16 cellular contexts compared by ENCODE assay signal in genomic region chr10:73407495-73407894, GRCh38. TPM values are rescaled to one million over a fixed set of nuclear protein-coding genes. Genes with fewer than 3 reads are reported as not detected.
A peak's percentile ranks its signal among the peaks of the same experiment; 100 is the strongest.
DNase-seq lines count a peak whose midpoint lies in the region; ATAC-seq, FAIRE-seq and TF ChIP-seq lines count a peak whose summit lies in the region.
"Had no signal": no experiment of that assay in that cellular context is flagged by ENCODE, and none has a peak within 500 bp of the region (broad histone marks: within the 10 kb centered on the region; RNA-seq: fewer than 3 reads in every experiment).

No MANE protein-coding gene starts in this region.

- TF ChIP-seq EP300 in K562 (IDR thresholded peaks at IDR 0.05; ENCODE audit: low read length), result no peak

- H3K9me3 Mint-ChIP-seq in GM23338, result no peaks in the 10 kb centered on the region
- H3K9me3 Mint-ChIP-seq: CD8-positive, alpha-beta T cell had no signal

- DNase-seq in GM23338 (ENCODE audit: low spot score) (no peak), Karpas-422 (peak; percentile 49), K562 (ENCODE audit: extremely low read depth in 1 of 4, low spot score in 3 of 4) (no peak), osteoblast (ENCODE audit: insufficient read length, low spot score, missing footprints) (peak; percentile 29)
- DNase-seq in activated naive CD4-positive, alpha-beta T cell treated with Interleukin-2 at 50 U/mL for 16 hours, result no peak
- DNase-seq in stimulated activated CD8-positive, alpha-beta memory T cell treated with anti-CD3 and anti-CD28 coated beads, Interleukin-4, amount 100 ng/mL, for 48 hours, result no peak
- DNase-seq: CD8-positive, alpha-beta T cell; COR-L47; DMS79; GOT3; H9 had no signal

- no peak for FAIRE-seq in K562 (lab: Jason Lieb, UNC)
- FAIRE-seq: GM12891 had no signal

- H3K79me2 ChIP-seq in GM23338 (replicated peaks; ENCODE audit: insufficient read depth), result peaks cover 100% of the 10 kb centered on the region
- peaks cover 100% of the 10 kb centered on the region for H3K79me2 ChIP-seq in Karpas-422 (ENCODE audit: low read length)
- peaks cover 97% of the 10 kb centered on the region for H3K79me2 ChIP-seq in K562 (ENCODE audit: control insufficient read depth, insufficient read depth, low read length)
- peaks cover 98% of the 10 kb centered on the region for H3K79me2 ChIP-seq in osteoblast (ENCODE audit: insufficient read depth, low read length)

- no peak for TF ChIP-seq CTCF in GM23338 (conservative IDR thresholded peaks at IDR 0.05; ENCODE audit: low read depth in 2 of 2)
- TF ChIP-seq CTCF in K562 (IDR thresholded peaks at IDR 0.05 in 2 of 3, conservative IDR thresholded peaks at IDR 0.05 in 1 of 3; ENCODE audit: insufficient read depth in 2 of 3, low read depth in 1 of 3, low read length in 3 of 3), result no peak
- no peak for TF ChIP-seq CTCF in osteoblast (IDR thresholded peaks at IDR 0.05; ENCODE audit: extremely low read depth, low read depth, low read length)

- TF ChIP-seq RAD21 in K562 (CRISPR knock-in tag; conservative IDR thresholded peaks at IDR 0.05 in 1 of 2, IDR thresholded peaks at IDR 0.05 in 1 of 2), result no peak

- peaks cover 5% of the 10 kb centered on the region for H3K27me3 Mint-ChIP-seq in GM23338 (ENCODE audit: insufficient read depth, low read depth, poor library complexity)

- no peak overlapping the region for H3K27ac Mint-ChIP-seq in GM23338

- ATAC-seq in GM23338 (no peak), K562 (no peak), HG03342 (IDR thresholded peaks at IDR 0.05; ENCODE audit: unreplicated experiment) (no peak)
- ATAC-seq: CD8-positive, alpha-beta T cell had no signal

- CTCF ChIA-PET in K562 (lab: Yijun Ruan, JAX; ENCODE audit: low intra/inter-chr PET ratio), result no interaction called here

- BruUV-seq in K562 (replicated peaks; lab: Mats Ljungman, UMichigan), result no TSS peak

- WGBS in K562 (ENCODE audit: insufficient coverage, low coverage, missing lambda C conversion rate), result 44% methylated on average over 1 of the region's 1 CpG

- H3K36me3 Mint-ChIP-seq in GM23338 (ENCODE audit: low read depth), result peaks cover 9% of the 10 kb centered on the region; the same call in 2 of the 3 replicates

- H3K9me2 ChIP-seq in GM23338 (ENCODE audit: insufficient read depth) (peaks cover 3% of the 10 kb centered on the region; the same call in 1 of the 2 replicates), Karpas-422 (replicated peaks; ENCODE audit: insufficient read depth, low read length) (no peaks in the 10 kb centered on the region)

- no peaks in the 10 kb centered on the region for H3K9me1 ChIP-seq in K562 (ENCODE audit: control insufficient read depth, insufficient read depth, low read length)

- no peak overlapping the region for H3K4me3 ChIP-seq in GM23338
- H3K4me3 ChIP-seq in Karpas-422 (ENCODE audit: low read length), result no peak overlapping the region
- H3K4me3 ChIP-seq in K562, result no peak overlapping the region
- no peak overlapping the region for H3K4me3 ChIP-seq in osteoblast (ENCODE audit: insufficient read depth, low read length)

- no peak for TF ChIP-seq POLR2A in K562 (conservative IDR thresholded peaks at IDR 0.05)

- H3K4me1 Mint-ChIP-seq in GM23338, result peaks cover 13% of the 10 kb centered on the region; the same call in 2 of the 3 replicates

- H3K36me3 ChIP-seq in GM23338 (ENCODE audit: insufficient read depth), result no peaks in the 10 kb centered on the region
- no peaks in the 10 kb centered on the region; the same call in 1 of the 2 replicates for H3K36me3 ChIP-seq in Karpas-422 (ENCODE audit: insufficient read depth, low read length)
- H3K36me3 ChIP-seq in K562 (ENCODE audit: control insufficient read depth, insufficient read depth, low read length), result peaks cover 13% of the 10 kb centered on the region; the same call in 2 of the 3 replicates
- no peaks in the 10 kb centered on the region for H3K36me3 ChIP-seq in osteoblast (ENCODE audit: insufficient read depth, low read length)

- POLR2A ChIA-PET in K562 (lab: Yijun Ruan, JAX), result interaction anchor here (0.6 to 2.0 kb wide), 6 partner anchors 17 to 762 kb away, joined by 3 to 5 read pairs (median 4); partner anchors contain the start of gene DNAJC9

- H3K4me2 ChIP-seq in GM23338, result no peak overlapping the region
- no peak overlapping the region for H3K4me2 ChIP-seq in Karpas-422 (ENCODE audit: low read depth, low read length, poor library complexity, severe bottlenecking)
- no peak overlapping the region for H3K4me2 ChIP-seq in K562 (ENCODE audit: insufficient read depth, low read length)
- H3K4me2 ChIP-seq in osteoblast (ENCODE audit: insufficient read depth, low read length), result no peak overlapping the region
- H3K4me2 ChIP-seq: KMS-11 had no signal

- no peaks in the 10 kb centered on the region; the same call in none of the 2 replicates for H4K20me1 ChIP-seq in GM23338 (replicated peaks; ENCODE audit: insufficient read depth)
- H4K20me1 ChIP-seq in Karpas-422 (ENCODE audit: insufficient read depth, low read depth, low read length), result peaks cover 5% of the 10 kb centered on the region; the same call in 1 of the 2 replicates
- peaks cover 18% of the 10 kb centered on the region for H4K20me1 ChIP-seq in K562 (replicated peaks; ENCODE audit: control insufficient read depth, insufficient read depth, low read length)
- H4K20me1 ChIP-seq in osteoblast (ENCODE audit: insufficient read depth, low read length), result peaks cover 64% of the 10 kb centered on the region

- H3K4me1 ChIP-seq in GM23338 (ENCODE audit: insufficient read depth), result peaks cover 10% of the 10 kb centered on the region
- H3K4me1 ChIP-seq in Karpas-422 (ENCODE audit: low read length), result peaks cover 70% of the 10 kb centered on the region
- H3K4me1 ChIP-seq in K562 (replicated peaks in 1 of 2; ENCODE audit: control insufficient read depth in 2 of 2, insufficient read depth in 2 of 2, low read length in 2 of 2), result peaks cover 17 to 22% of the 10 kb centered on the region in 2 experiments
- peaks cover 16% of the 10 kb centered on the region for H3K4me1 ChIP-seq in osteoblast (ENCODE audit: insufficient read depth, low read length)

- H3K9me3 ChIP-seq in Karpas-422 (ENCODE audit: low read length) (no peaks in the 10 kb centered on the region), K562 (replicated peaks; ENCODE audit: control insufficient read depth, insufficient read depth, low read depth, low read length) (no peaks in the 10 kb centered on the region), osteoblast (ENCODE audit: low read depth, low read length) (no peaks in the 10 kb centered on the region)

- H2AFZ ChIP-seq in GM23338, result no peak overlapping the region
- no peak overlapping the region for H2AFZ ChIP-seq in Karpas-422 (ENCODE audit: low read length)
- H2AFZ ChIP-seq in K562 (ENCODE audit: low read depth, low read length), result no peak overlapping the region
- no peak overlapping the region for H2AFZ ChIP-seq in osteoblast (ENCODE audit: low read length)

- intact Hi-C loops in K562 (cut with micrococcal nuclease), result loop anchor here (10.0 kb wide), 1 partner anchor 237 kb away; the partner anchor contains the start of gene MYOZ1

- H3K27me3 ChIP-seq in GM23338 (ENCODE audit: insufficient read depth) (no peaks in the 10 kb centered on the region), Karpas-422 (ENCODE audit: low read length) (no peaks in the 10 kb centered on the region), K562 (ENCODE audit: control insufficient read depth in 2 of 2, insufficient read depth in 2 of 2, low read length in 2 of 2) (no peaks in the 10 kb centered on the region), osteoblast (ENCODE audit: insufficient read depth, low read length) (no peaks in the 10 kb centered on the region)

- no peak overlapping the region for H3K9ac ChIP-seq in Karpas-422 (ENCODE audit: low read length)
- no peak overlapping the region for H3K9ac ChIP-seq in K562 (ENCODE audit: insufficient read depth in 1 of 2, low read depth in 2 of 2, low read length in 2 of 2)
- H3K9ac ChIP-seq: KMS-11 had no signal

- in situ Hi-C loops in K562 (cut with MboI), result no loop called here

- H3K27ac ChIP-seq in GM23338 (ENCODE audit: low read depth) (no peak overlapping the region), Karpas-422 (ENCODE audit: low read length) (no peak overlapping the region), K562 (ENCODE audit: extremely low read depth, low read depth, low read length) (no peak overlapping the region), osteoblast (ENCODE audit: low read depth, low read length) (no peak overlapping the region)
- H3K27ac ChIP-seq: HL-60, KMS-11 had no signal

- no peaks in the 10 kb centered on the region for H3F3A ChIP-seq in GM23338 (replicated peaks; ENCODE audit: low read depth)

- H3K4me3 Mint-ChIP-seq in GM23338, result no peak overlapping the region
- H3K4me3 Mint-ChIP-seq: CD14-positive monocyte; CD8-positive, alpha-beta T cell; H9 had no signal

RNA-seq across cellular contexts. Expression of gene ANXA7, which starts 6.4 kb away (rescaled TPM):
- 63.7 and 71.4 TPM in 2 replicates for total RNA-seq in GM23338 (2014; rRNA removed; shearing (Covaris generic))
- polyA plus RNA-seq in GM23338 (2016; fragmentation: Nextera tagmentation; extraction: Ambion mirVana) (77.6 and 80.1 TPM in 2 replicates), K562 (2011; rRNA removed) (130 TPM in 2 replicates), K562 (2014; fragmentation: Illumina TruSeq; extraction: Trizol) (133 and 150 TPM in 2 replicates), K562 (2014; fragmentation: Nextera tagmentation; extraction: Ambion mirVana) (100 to 1,000 TPM in 1 of 2 experiments, 10 to 100 TPM in 1; 86.4 to 122 TPM), K562 (2014; rRNA removed) (97.1 and 107 TPM in 2 replicates)
- total RNA-seq in Karpas-422 (2014; rRNA removed; shearing (Covaris generic); ENCODE audit: low replicate concordance), result 56.2 and 90.9 TPM in 2 replicates
- 64.3 and 71.3 TPM in 2 replicates for total RNA-seq in K562 (2011; cell fraction: chromatin; rRNA removed; ENCODE audit: low replicate concordance)
- 44.9 and 47.4 TPM in 2 replicates for total RNA-seq in K562 (2011; cell fraction: nucleolus; rRNA removed)
- 53.4 and 64.1 TPM in 2 replicates for total RNA-seq in K562 (2011; cell fraction: nucleoplasm; rRNA removed)
- total RNA-seq in K562 (2014; rRNA removed) (79.8 and 81.6 TPM in 2 replicates), K562 (2014; rRNA removed; fragmentation: Illumina TruSeq; extraction: Trizol) (137 and 145 TPM in 2 replicates), K562 (2015; rRNA removed; fragmentation: Illumina TruSeq; extraction: Trizol) (109 and 118 TPM in 2 replicates), K562 (2021) (157 and 158 TPM in 2 replicates), osteoblast (143 and 158 TPM in 2 replicates)
- 86.8 and 107 TPM in 2 replicates for polyA plus RNA-seq in K562 (2011; cell fraction: cytosol; rRNA removed)
- 61.5 and 74.3 TPM in 2 replicates for polyA plus RNA-seq in K562 (2011; cell fraction: nucleus; rRNA removed)
- polyA plus RNA-seq in K562 (2012), result 113 and 129 TPM in 2 replicates
- 122 and 135 TPM in 2 replicates for polyA minus RNA-seq in K562 (2011; rRNA and poly(A)+ RNA removed)
- 65.9 and 97.0 TPM in 2 replicates for polyA minus RNA-seq in K562 (2011; cell fraction: cytosol; rRNA and poly(A)+ RNA removed)
- polyA minus RNA-seq in K562 (2011; cell fraction: nucleus; rRNA and poly(A)+ RNA removed), result 29.2 and 41.3 TPM in 2 replicates

RNA-seq across cellular contexts. Expression of gene MSS51, which starts 25.9 kb away (rescaled TPM):
- 3.9 and 5.1 TPM in 2 replicates for total RNA-seq in GM23338 (2014; rRNA removed; shearing (Covaris generic))
- polyA plus RNA-seq in GM23338 (2016; fragmentation: Nextera tagmentation; extraction: Ambion mirVana) (1.1 and 1.9 TPM in 2 replicates), K562 (2011; rRNA removed) (1.8 and 2.6 TPM in 2 replicates), K562 (2014; fragmentation: Illumina TruSeq; extraction: Trizol) (0.71 and 1.1 TPM in 2 replicates), K562 (2014; fragmentation: Nextera tagmentation; extraction: Ambion mirVana) (under 1 TPM; 0.28 to 0.49 TPM), K562 (2014; rRNA removed) (1.2 and 1.5 TPM in 2 replicates)
- total RNA-seq in Karpas-422 (2014; rRNA removed; shearing (Covaris generic); ENCODE audit: low replicate concordance), result 2.7 and 5.7 TPM in 2 replicates
- 15.0 and 16.0 TPM in 2 replicates for total RNA-seq in K562 (2011; cell fraction: chromatin; rRNA removed; ENCODE audit: low replicate concordance)
- total RNA-seq in K562 (2011; cell fraction: nucleolus; rRNA removed), result 6.0 and 6.4 TPM in 2 replicates
- total RNA-seq in K562 (2011; cell fraction: nucleoplasm; rRNA removed), result 9.8 and 12.7 TPM in 2 replicates
- total RNA-seq in K562 (2014; rRNA removed) (0.77 and 0.90 TPM in 2 replicates), K562 (2014; rRNA removed; fragmentation: Illumina TruSeq; extraction: Trizol) (0.89 and 1.3 TPM in 2 replicates), K562 (2015; rRNA removed; fragmentation: Illumina TruSeq; extraction: Trizol) (1.2 TPM in 2 replicates), K562 (2021) (1.1 and 1.3 TPM in 2 replicates), osteoblast (2.2 and 2.4 TPM in 2 replicates)
- 0.75 and 2.0 TPM in 2 replicates for polyA plus RNA-seq in K562 (2011; cell fraction: cytosol; rRNA removed)
- 8.3 and 11.0 TPM in 2 replicates for polyA plus RNA-seq in K562 (2011; cell fraction: nucleus; rRNA removed)
- 0.57 and 1.9 TPM in 2 replicates for polyA plus RNA-seq in K562 (2012)
- polyA minus RNA-seq in K562 (2011; rRNA and poly(A)+ RNA removed), result 1.3 and 2.5 TPM in 2 replicates
- polyA minus RNA-seq in K562 (2011; cell fraction: cytosol; rRNA and poly(A)+ RNA removed), result 0.76 and 1.5 TPM in 2 replicates
- 2.6 and 5.2 TPM in 2 replicates for polyA minus RNA-seq in K562 (2011; cell fraction: nucleus; rRNA and poly(A)+ RNA removed)
- polyA plus RNA-seq: CD14-positive monocyte had no signal

RNA-seq across cellular contexts. Expression of gene CFAP70, which starts 48.8 kb away (rescaled TPM):
- 0.08 and 0.17 TPM in 2 replicates for total RNA-seq in GM23338 (2014; rRNA removed; shearing (Covaris generic))
- polyA plus RNA-seq in GM23338 (2016; fragmentation: Nextera tagmentation; extraction: Ambion mirVana), result 0.24 and 0.87 TPM in 2 replicates
- 14.2 and 14.4 TPM in 2 replicates for total RNA-seq in Karpas-422 (2014; rRNA removed; shearing (Covaris generic); ENCODE audit: low replicate concordance)
- 1.5 and 4.2 TPM in 2 replicates for total RNA-seq in K562 (2011; cell fraction: chromatin; rRNA removed; ENCODE audit: low replicate concordance)
- 0.83 and 1.2 TPM in 2 replicates for total RNA-seq in K562 (2011; cell fraction: nucleolus; rRNA removed)
- total RNA-seq in K562 (2011; cell fraction: nucleoplasm; rRNA removed), result 1.4 and 1.7 TPM in 2 replicates
- 0.27 and 0.45 TPM in 2 replicates for total RNA-seq in K562 (2014; rRNA removed)
- total RNA-seq in K562 (2014; rRNA removed; fragmentation: Illumina TruSeq; extraction: Trizol), result 1.2 and 1.4 TPM in 2 replicates
- 1.4 and 1.6 TPM in 2 replicates for total RNA-seq in K562 (2015; rRNA removed; fragmentation: Illumina TruSeq; extraction: Trizol)
- total RNA-seq in K562 (2021), result 0.86 and 0.92 TPM in 2 replicates
- polyA plus RNA-seq in K562 (2011; rRNA removed), result 0.82 and 2.2 TPM in 2 replicates
- polyA plus RNA-seq in K562 (2011; cell fraction: cytosol; rRNA removed), result 0.09 and 0.65 TPM in 2 replicates
- polyA plus RNA-seq in K562 (2011; cell fraction: nucleus; rRNA removed), result 2.8 and 8.3 TPM in 2 replicates
- polyA plus RNA-seq in K562 (2012), result 1.5 and 7.8 TPM in 2 replicates
- 0.76 and 1.6 TPM in 2 replicates for polyA plus RNA-seq in K562 (2014; fragmentation: Illumina TruSeq; extraction: Trizol)
- under 1 TPM; 0.52 to 0.60 TPM for polyA plus RNA-seq in K562 (2014; fragmentation: Nextera tagmentation; extraction: Ambion mirVana)
- polyA plus RNA-seq in K562 (2014; rRNA removed), result 1.1 and 1.3 TPM in 2 replicates
- polyA minus RNA-seq in K562 (2011; rRNA and poly(A)+ RNA removed), result 0.42 and 2.0 TPM in 2 replicates
- 0.27 and 0.48 TPM in 2 replicates for polyA minus RNA-seq in K562 (2011; cell fraction: cytosol; rRNA and poly(A)+ RNA removed)
- 0.54 and 2.4 TPM in 2 replicates for polyA minus RNA-seq in K562 (2011; cell fraction: nucleus; rRNA and poly(A)+ RNA removed)
- total RNA-seq in osteoblast, result 1.1 and 1.2 TPM in 2 replicates

Comparison
In these comparisons a context has a peak if more than half of its experiments do, and no peak if none do; other contexts are left out.
1. DNase-seq: peak in Karpas-422 (single experiment) and osteoblast (single experiment); none in GM23338 (single experiment), K562 (0 of 4), activated naive CD4-positive, alpha-beta T cell treated with Interleukin-2 at 50 U/mL for 16 hours (single experiment) and stimulated activated CD8-positive, alpha-beta memory T cell treated with anti-CD3 and anti-CD28 coated beads, Interleukin-4, amount 100 ng/mL, for 48 hours (single experiment).